In the genomic region with DNA sequence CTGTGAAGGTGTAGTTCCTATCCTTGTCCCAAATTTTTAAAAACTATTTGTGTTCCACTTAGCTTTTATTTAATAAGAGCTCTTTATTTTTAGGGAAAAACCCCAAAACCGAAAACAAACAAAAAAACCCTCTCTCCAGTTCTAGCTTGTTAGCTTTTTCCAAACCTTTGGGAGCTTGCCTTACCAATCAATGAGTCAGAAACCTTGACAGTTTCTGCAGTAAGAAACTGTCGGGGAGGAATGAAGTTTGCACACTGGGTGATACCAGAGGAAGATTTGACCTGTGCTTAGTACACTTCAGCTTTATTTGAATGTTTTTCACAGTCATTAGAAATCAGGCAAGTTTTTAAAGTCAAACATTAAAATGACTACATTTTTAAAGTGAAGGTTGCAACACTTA, we compare ENCODE assay signal across 13 cellular contexts.
DNase-seq lines count a peak whose midpoint lies in the region; TF ChIP-seq lines count a peak whose summit lies in the region.
"Had no signal": no experiment of that assay in that cellular context is flagged by ENCODE, and none has a peak within 500 bp of the region (broad histone marks: within the 10 kb centered on the region; RNA-seq: fewer than 3 reads in every experiment).

No MANE protein-coding gene starts in this region.

- no TSS peak for BruUV-seq in Caco-2 (replicated peaks; lab: Mats Ljungman, UMichigan)

- no peak overlapping the region for H3K9ac ChIP-seq in mesenchymal stem cell (ENCODE audit: low read length)

- H4K8ac ChIP-seq in mesenchymal stem cell (ENCODE audit: low read length) = no peak overlapping the region

- no peak for TF ChIP-seq CTCF in Caco-2 (IDR thresholded peaks at IDR 0.05; ENCODE audit: insufficient read depth in 1 of 2, low read depth in 1 of 2, low read length in 1 of 2, severe bottlenecking in 1 of 2, unreplicated experiment in 1 of 2)
- TF ChIP-seq CTCF in chondrocyte (IDR thresholded peaks at IDR 0.05) = no peak
- no peak for TF ChIP-seq CTCF in coronary artery (IDR thresholded peaks at IDR 0.05)

- no peaks in the 10 kb centered on the region for H3K79me1 ChIP-seq in mesenchymal stem cell (replicated peaks; ENCODE audit: low read length, poor library complexity, severe bottlenecking)

- no peak overlapping the region for H3K14ac ChIP-seq in mesenchymal stem cell (ENCODE audit: low read length in 2 of 2)

- H3K27ac Mint-ChIP-seq in Caco-2 (ENCODE audit: unreplicated experiment) (peak overlapping the region; percentile 23), chondrocyte (ENCODE audit: unreplicated experiment) (peak overlapping the region; percentile 57)
- H3K27ac Mint-ChIP-seq: activated naive CD4-positive, alpha-beta T cell treated with anti-CD3 and anti-CD28 coated beads, Interleukin-2, amount 10 ng/mL, durations not matched to agents 7 days and 5 days; immature natural killer cell had no signal

- no peak overlapping the region for H2BK15ac ChIP-seq in mesenchymal stem cell (ENCODE audit: low read depth, poor library complexity, severe bottlenecking)

- H3K4me1 ChIP-seq in Caco-2 = peaks cover 29% of the 10 kb centered on the region
- H3K4me1 ChIP-seq in mesenchymal stem cell (ENCODE audit: control insufficient read depth, insufficient read depth, low read depth, low read length) = peaks cover 2% of the 10 kb centered on the region
- H3K4me1 ChIP-seq: colonic mucosa had no signal

- no peak overlapping the region for H3K4ac ChIP-seq in mesenchymal stem cell (ENCODE audit: low read depth in 1 of 2, low read length in 2 of 2)

- no peaks in the 10 kb centered on the region for H3K9me3 ChIP-seq in Caco-2
- no peaks in the 10 kb centered on the region for H3K9me3 ChIP-seq in mesenchymal stem cell (ENCODE audit: control insufficient read depth, low read length)
- H3K9me3 ChIP-seq: colonic mucosa had no signal

- no peak overlapping the region for H3K18ac ChIP-seq in mesenchymal stem cell (ENCODE audit: low read depth in 1 of 2, low read length in 2 of 2)

- no peak overlapping the region for H3K23ac ChIP-seq in mesenchymal stem cell (ENCODE audit: low read length in 2 of 2)

- H3K4me1 Mint-ChIP-seq in Caco-2 (ENCODE audit: low read depth, unreplicated experiment) (peaks cover 40% of the 10 kb centered on the region), chondrocyte (ENCODE audit: low read depth) (peaks cover 43% of the 10 kb centered on the region)
- H3K4me1 Mint-ChIP-seq: activated naive CD4-positive, alpha-beta T cell treated with anti-CD3 and anti-CD28 coated beads, Interleukin-2, amount 10 ng/mL, durations not matched to agents 7 days and 5 days; immature natural killer cell had no signal

- H3K36me3 ChIP-seq in Caco-2 (ENCODE audit: control insufficient read depth, insufficient read depth, low read length) (no peaks in the 10 kb centered on the region), mesenchymal stem cell (ENCODE audit: control insufficient read depth in 1 of 2, insufficient read depth in 2 of 2, low read depth in 1 of 2, low read length in 2 of 2) (no peaks in the 10 kb centered on the region)
- H3K36me3 ChIP-seq: colonic mucosa had no signal

- H2BK12ac ChIP-seq in mesenchymal stem cell (ENCODE audit: low read length in 2 of 2) = no peak overlapping the region

- CTCF ChIA-PET in Caco-2 (lab: Charles Lee) = interaction anchor here (0.8 kb wide), 1 partner anchor 43 kb away, joined by 5 read pairs; no protein-coding TSS in a partner anchor

- H3K27ac ChIP-seq in mesenchymal stem cell (ENCODE audit: low read length, poor library complexity, severe bottlenecking) (no peak overlapping the region), coronary artery (peak overlapping the region in 1 of 2 donors; percentile 34)
- H3K27ac ChIP-seq: colonic mucosa had no signal

- H3K27me3 Mint-ChIP-seq in Caco-2 (ENCODE audit: insufficient read depth, unreplicated experiment) (no peaks in the 10 kb centered on the region), chondrocyte (ENCODE audit: low read depth) (no peaks in the 10 kb centered on the region)
- H3K27me3 Mint-ChIP-seq: activated naive CD4-positive, alpha-beta T cell treated with anti-CD3 and anti-CD28 coated beads, Interleukin-2, amount 10 ng/mL, durations not matched to agents 7 days and 5 days had no signal

- WGBS in mesenchymal stem cell = 13% methylated on average over 1 of the region's 2 CpGs

- H3K9me3 Mint-ChIP-seq in Caco-2 (ENCODE audit: unreplicated experiment) = no peaks in the 10 kb centered on the region
- H3K9me3 Mint-ChIP-seq in chondrocyte (ENCODE audit: low read depth) = no peaks in the 10 kb centered on the region
- H3K9me3 Mint-ChIP-seq: activated naive CD4-positive, alpha-beta T cell treated with anti-CD3 and anti-CD28 coated beads, Interleukin-2, amount 10 ng/mL, durations not matched to agents 7 days and 5 days had no signal

- H2BK5ac ChIP-seq in mesenchymal stem cell (ENCODE audit: low read depth, low read length, poor library complexity, severe bottlenecking) = no peak overlapping the region

- DNase-seq in Caco-2 (peak in 1 of 2 experiments; percentile 14), M059J (ENCODE audit: low read depth) (peak; percentile 78), chondrocyte (ENCODE audit: low spot score) (no peak), mesenchymal stem cell (peak; percentile 21), coronary artery (ENCODE audit: low spot score) (no peak), NCI-H748 treated with DMSO at 0.1 percent for 48 hours (lab: John Stamatoyannopoulos, UW) (no peak), iPS-NIHi7 (ENCODE audit: extremely low spot score) (no peak), OCI-M2 (lab: John Stamatoyannopoulos, UW; ENCODE audit: unreplicated experiment) (no peak)
- DNase-seq: activated naive CD4-positive, alpha-beta T cell treated with anti-CD3 and anti-CD28 coated beads, Interleukin-2, amount 10 ng/mL, durations not matched to agents 7 days and 5 days; colonic mucosa; immature natural killer cell; KBM-7; NCI-H187 treated with DMSO at 0.1 percent for 48 hours had no signal

- H3K36me3 Mint-ChIP-seq in Caco-2 (ENCODE audit: insufficient read depth, unreplicated experiment) (no peaks in the 10 kb centered on the region), chondrocyte (ENCODE audit: low read depth) (no peaks in the 10 kb centered on the region)
- H3K36me3 Mint-ChIP-seq: activated naive CD4-positive, alpha-beta T cell treated with anti-CD3 and anti-CD28 coated beads, Interleukin-2, amount 10 ng/mL, durations not matched to agents 7 days and 5 days; immature natural killer cell had no signal

- no peak overlapping the region for H2AK5ac ChIP-seq in mesenchymal stem cell (ENCODE audit: low read length, severe bottlenecking)

- H3K27me3 ChIP-seq in Caco-2 (replicated peaks; ENCODE audit: control insufficient read depth, insufficient read depth, low read length) = no peaks in the 10 kb centered on the region
- H3K27me3 ChIP-seq in mesenchymal stem cell (ENCODE audit: control insufficient read depth in 1 of 2, insufficient read depth in 1 of 2, low read length in 2 of 2) = no peaks in the 10 kb centered on the region
- H3K27me3 ChIP-seq: colonic mucosa had no signal

- H4K91ac ChIP-seq in mesenchymal stem cell (ENCODE audit: low read length) = no peak overlapping the region

- no peak overlapping the region for H3K4me2 ChIP-seq in mesenchymal stem cell (ENCODE audit: low read length, poor library complexity, severe bottlenecking)

- intact Hi-C loops in Caco-2 (cut with micrococcal nuclease; ENCODE audit: unreplicated experiment) = loop anchor here (5.0 kb wide), 1 partner anchor 62 kb away; no protein-coding TSS in a partner anchor

- H3K4me3 ChIP-seq in Caco-2 (ENCODE audit: low read depth, low read length) = no peak overlapping the region
- H3K4me3 ChIP-seq in mesenchymal stem cell (ENCODE audit: insufficient read depth in 1 of 2, low read depth in 1 of 2, low read length in 2 of 2) = no peak overlapping the region
- H3K4me3 ChIP-seq in coronary artery = no peak overlapping the region
- H3K4me3 ChIP-seq: colonic mucosa had no signal

- no peak overlapping the region for H3K4me3 Mint-ChIP-seq in Caco-2 (ENCODE audit: unreplicated experiment)
- H3K4me3 Mint-ChIP-seq in chondrocyte (ENCODE audit: unreplicated experiment) = peak overlapping the region; percentile 15
- H3K4me3 Mint-ChIP-seq: activated naive CD4-positive, alpha-beta T cell treated with anti-CD3 and anti-CD28 coated beads, Interleukin-2, amount 10 ng/mL, durations not matched to agents 7 days and 5 days; immature natural killer cell had no signal

- no peak overlapping the region for H2BK120ac ChIP-seq in mesenchymal stem cell (ENCODE audit: low read depth, low read length)

- POLR2A ChIA-PET in Caco-2 (lab: Charles Lee) = interaction anchor here (0.8 kb wide), 1 partner anchor 20 kb away, joined by 3 read pairs; no protein-coding TSS in a partner anchor

- no peak overlapping the region for H2AFZ ChIP-seq in mesenchymal stem cell (ENCODE audit: low read depth, low read length)

Comparison
In these comparisons a context has a peak if more than half of its experiments do, and no peak if none do; other contexts are left out.
1. DNase-seq: peak in M059J (single experiment) and mesenchymal stem cell (single experiment); none in chondrocyte (single experiment), coronary artery (single experiment), NCI-H748 treated with DMSO at 0.1 percent for 48 hours (single experiment), iPS-NIHi7 (single experiment) and OCI-M2 (single experiment).